8 cellular contexts compared by ENCODE assay signal in the genomic region with DNA sequence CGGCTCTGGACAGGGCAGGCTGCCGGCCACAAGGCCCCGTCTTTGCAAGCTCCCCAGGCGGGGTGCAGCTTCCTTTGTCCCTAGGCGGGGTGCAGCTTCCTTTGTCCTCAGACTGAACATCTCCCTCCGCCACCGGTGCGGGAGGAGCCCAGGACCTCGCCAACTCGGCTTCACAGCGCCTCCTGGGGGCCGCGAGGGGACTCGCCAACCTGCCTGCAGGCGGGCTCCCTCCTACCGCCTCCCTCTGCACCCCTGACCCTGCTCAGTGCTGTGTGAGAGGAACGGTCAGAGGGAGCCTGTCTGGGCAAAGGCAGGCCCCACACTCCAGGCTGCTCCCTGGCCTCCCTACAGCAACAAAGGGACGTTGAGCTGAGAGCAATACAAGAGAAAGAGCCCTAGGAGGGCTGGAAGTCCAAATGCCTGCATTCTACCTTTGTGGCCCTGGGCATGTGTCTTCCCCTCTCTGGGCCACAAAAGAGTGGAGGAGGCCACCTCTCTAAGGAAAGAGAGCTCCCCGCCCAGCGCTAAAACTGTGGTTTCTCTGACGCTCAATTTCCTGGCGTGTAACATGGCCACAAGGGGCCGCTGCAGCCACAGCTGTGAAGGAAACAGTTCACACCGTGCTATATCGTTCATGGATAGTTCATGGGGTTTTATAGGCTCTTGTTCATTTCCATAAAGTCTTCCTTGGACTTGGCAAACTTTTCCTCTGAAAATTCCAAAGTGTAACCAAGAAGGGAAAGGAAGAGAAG. TPM values are rescaled to one million over a fixed set of nuclear protein-coding genes. Genes with fewer than 3 reads are reported as not detected.
DNase-seq lines count a peak whose midpoint lies in the region; TF ChIP-seq lines count a peak whose summit lies in the region.

No MANE protein-coding gene starts in this region.

- H3K36me3 Mint-ChIP-seq in activated naive CD4-positive, alpha-beta T cell treated with anti-CD3 and anti-CD28 coated beads for 36 hours (ENCODE audit: low read depth), result peaks cover 1% of the 10 kb centered on the region

- H3K4me1 Mint-ChIP-seq in activated naive CD4-positive, alpha-beta T cell treated with anti-CD3 and anti-CD28 coated beads for 36 hours (ENCODE audit: low read depth), result peaks cover 18% of the 10 kb centered on the region

- peaks cover 8% of the 10 kb centered on the region for H3K9me3 Mint-ChIP-seq in activated naive CD4-positive, alpha-beta T cell treated with anti-CD3 and anti-CD28 coated beads for 36 hours

- H3K27me3 Mint-ChIP-seq in activated naive CD4-positive, alpha-beta T cell treated with anti-CD3 and anti-CD28 coated beads for 36 hours (ENCODE audit: low read depth), result no peaks in the 10 kb centered on the region

- H3K27ac Mint-ChIP-seq in activated naive CD4-positive, alpha-beta T cell treated with anti-CD3 and anti-CD28 coated beads for 36 hours, result no peak overlapping the region

- in situ Hi-C loops in GM13977 (cut with MboI; ENCODE audit: low pct_unique_long_range_greater_than_20kb, low sequenced_read_pairs, unreplicated experiment), result no loop called here

- 0 out of 2 replicates have a peak, but pooled peaks cover 2% of the 10 kb centered on the region for H3K9me3 ChIP-seq in MG63
- no peaks in the 10 kb centered on the region for H3K9me3 ChIP-seq in SK-N-MC (ENCODE audit: low read depth, low read length)
- peaks cover 0 to 3% of the 10 kb centered on the region in 2 donors for H3K9me3 ChIP-seq in stomach smooth muscle (ENCODE audit: control insufficient read depth in 2 of 2, low read length in 2 of 2)

- intact Hi-C loops in activated naive CD4-positive, alpha-beta T cell treated with anti-CD3 and anti-CD28 coated beads for 36 hours (cut with micrococcal nuclease), result loop anchor here (1.0 to 5.0 kb wide), 9 partner anchors 52 to 746 kb away; no protein-coding TSS in a partner anchor

- TF ChIP-seq CTCF in 22Rv1 (IDR thresholded peaks at IDR 0.05) (peak; percentile 98), GM13977 (IDR thresholded peaks at IDR 0.05; ENCODE audit: extremely low read depth, insufficient read depth, missing control alignments) (peak; percentile 96)

- H3K4me3 Mint-ChIP-seq in activated naive CD4-positive, alpha-beta T cell treated with anti-CD3 and anti-CD28 coated beads for 36 hours, result no peak overlapping the region

- H3K4me3 ChIP-seq in MG63 (no peak overlapping the region), SK-N-MC (peak overlapping the region; percentile 59), stomach smooth muscle (ENCODE audit: low read length in 2 of 2) (peak overlapping the region; percentile 62 to 70)

- H3K27me3 ChIP-seq in MG63 (no peaks in the 10 kb centered on the region), stomach smooth muscle (ENCODE audit: control insufficient read depth in 1 of 2, insufficient read depth in 2 of 2, low read length in 2 of 2) (peaks cover 0 to 6% of the 10 kb centered on the region in 2 donors)

- H3K4me1 ChIP-seq in stomach smooth muscle (ENCODE audit: control insufficient read depth, insufficient read depth, low read length), result peaks cover 18% of the 10 kb centered on the region

- no peaks in the 10 kb centered on the region for H3K36me3 ChIP-seq in MG63
- H3K36me3 ChIP-seq in SK-N-MC (ENCODE audit: insufficient read depth, low read length), result no peaks in the 10 kb centered on the region
- no peaks in the 10 kb centered on the region for H3K36me3 ChIP-seq in stomach smooth muscle (ENCODE audit: control insufficient read depth in 2 of 2, insufficient read depth in 2 of 2, low read length in 2 of 2)

- H3K27ac ChIP-seq in 22Rv1 (peak overlapping the region; percentile 55), SK-N-MC (peak overlapping the region; percentile 89), stomach smooth muscle (ENCODE audit: low read length) (no peak overlapping the region)

- CTCF ChIA-PET in activated naive CD4-positive, alpha-beta T cell treated with anti-CD3 and anti-CD28 coated beads for 36 hours (lab: Charles Lee), result interaction anchor here (0.6 to 6.9 kb wide), 68 partner anchors 8 to 1073 kb away, joined by 3 to 124 read pairs (median 4); partner anchors contain the start of genes KRT13, KRT19, KRT36 and KRTAP16-1

- peak; percentile 82 for DNase-seq in GM13977 (ENCODE audit: low spot score)
- DNase-seq in MG63, result peak; percentile 95
- DNase-seq in SK-N-MC (ENCODE audit: low read depth, low spot score), result peak; percentile 69
- peak; percentile 94 for DNase-seq in activated naive CD4-positive, alpha-beta T cell treated with anti-CD3 and anti-CD28 coated beads for 36 hours
- peak; percentile 79 for DNase-seq in germinal center (ENCODE audit: low spot score)
- DNase-seq in non-pigmented ciliary epithelial cell (ENCODE audit: low read depth), result peak; percentile 52

- H3K9ac ChIP-seq in SK-N-MC (ENCODE audit: insufficient read length) (peak overlapping the region; percentile 54), stomach smooth muscle (ENCODE audit: low read length in 2 of 2) (peak overlapping the region in 1 of 2 donors; percentile 47)

RNA-seq across cellular contexts. Expression of gene KRT19, which starts 20.9 kb away (rescaled TPM):
- total RNA-seq in MG63 (2014; rRNA removed; shearing (Covaris generic); ENCODE audit: low replicate concordance), result 20.7 and 46.3 TPM in 2 replicates
- total RNA-seq in activated naive CD4-positive, alpha-beta T cell treated with anti-CD3 and anti-CD28 coated beads for 36 hours, result not detected

RNA-seq across cellular contexts. Expression of gene KRT9, which starts 22.8 kb away (rescaled TPM):
- total RNA-seq in MG63 (2014; rRNA removed; shearing (Covaris generic); ENCODE audit: low replicate concordance), result not detected in 2 replicates
- total RNA-seq in activated naive CD4-positive, alpha-beta T cell treated with anti-CD3 and anti-CD28 coated beads for 36 hours, result not detected

RNA-seq across cellular contexts. Expression of gene KRT15, which starts 30.3 kb away (rescaled TPM):
- total RNA-seq in MG63 (2014; rRNA removed; shearing (Covaris generic); ENCODE audit: low replicate concordance), result 38.4 and 82.2 TPM in 2 replicates
- not detected for total RNA-seq in activated naive CD4-positive, alpha-beta T cell treated with anti-CD3 and anti-CD28 coated beads for 36 hours

RNA-seq across cellular contexts. Expression of gene KRT14, which starts 37.7 kb away (rescaled TPM):
- total RNA-seq in MG63 (2014; rRNA removed; shearing (Covaris generic); ENCODE audit: low replicate concordance), result 6.1 and 7.9 TPM in 2 replicates
- not detected for total RNA-seq in activated naive CD4-positive, alpha-beta T cell treated with anti-CD3 and anti-CD28 coated beads for 36 hours

RNA-seq across cellular contexts. Expression of gene KRT13, which starts 43.6 kb away (rescaled TPM):
- 3.8 and 4.0 TPM in 2 replicates for total RNA-seq in MG63 (2014; rRNA removed; shearing (Covaris generic); ENCODE audit: low replicate concordance)
- not detected for total RNA-seq in activated naive CD4-positive, alpha-beta T cell treated with anti-CD3 and anti-CD28 coated beads for 36 hours

Comparison
In these comparisons a context has a peak if more than half of its experiments do, and no peak if none do; other contexts are left out.
1. RNA of gene KRT19, which starts 20.9 kb away (total RNA-seq): 20.7 to 46.3 TPM in MG63; not detected in activated naive CD4-positive, alpha-beta T cell treated with anti-CD3 and anti-CD28 coated beads for 36 hours; every median in the first group is over 10 times any median in the second.
2. RNA of gene KRT15, which starts 30.3 kb away (total RNA-seq): 38.4 to 82.2 TPM in MG63; not detected in activated naive CD4-positive, alpha-beta T cell treated with anti-CD3 and anti-CD28 coated beads for 36 hours; every median in the first group is over 10 times any median in the second.
3. Peak in every context shown above with its lines, with median percentiles within 50 percentile points of each other: DNase-seq.